24 cellular contexts compared by ENCODE assay signal in the genomic region with DNA sequence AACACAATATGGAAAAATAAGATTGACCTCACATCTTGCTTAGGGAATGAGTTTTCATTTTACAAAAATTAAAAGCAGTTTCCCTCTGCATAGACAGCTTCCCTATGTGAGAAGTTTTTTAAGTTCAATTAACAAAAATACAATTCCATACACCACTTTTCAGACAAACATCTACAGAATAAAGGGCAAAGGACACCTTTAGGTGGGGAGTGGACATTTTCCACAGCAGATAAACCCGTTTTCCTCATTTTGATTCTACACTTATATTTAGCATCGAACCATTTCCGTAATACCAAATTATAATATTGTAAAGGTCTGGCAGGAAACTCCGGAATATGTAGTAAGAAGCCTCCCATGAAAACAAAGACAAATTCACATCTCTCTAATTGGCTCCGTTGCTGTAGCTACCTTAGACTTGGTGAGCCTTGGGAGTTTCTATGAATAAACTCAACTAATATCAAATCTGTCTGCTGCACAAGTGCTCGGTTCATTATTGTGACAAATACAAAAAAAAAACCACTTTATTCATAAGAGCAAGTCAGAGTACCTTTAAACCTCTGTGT. TPM values are rescaled to one million over a fixed set of nuclear protein-coding genes. Genes with fewer than 3 reads are reported as not detected.
DNase-seq lines count a peak whose midpoint lies in the region; ATAC-seq and TF ChIP-seq lines count a peak whose summit lies in the region.
"Had no signal": no experiment of that assay in that cellular context is flagged by ENCODE, and none has a peak within 500 bp of the region (broad histone marks: within the 10 kb centered on the region; RNA-seq: fewer than 3 reads in every experiment).

No MANE protein-coding gene starts in this region.

- CTCF ChIA-PET in T-cell (lab: Charles Lee), result interaction anchor here (0.6 to 0.7 kb wide), 2 partner anchors 19 to 189 kb away, joined by 3 to 7 read pairs; no protein-coding TSS in a partner anchor

- no peak for DNase-seq in cardiac muscle cell (ENCODE audit: low read depth in 1 of 2, low spot score in 1 of 2)
- no peak for DNase-seq in cardiac septum (ENCODE audit: low spot score)
- no peak for DNase-seq in T-cell
- no peak for DNase-seq in glutamatergic neuron
- DNase-seq in AG20443 (ENCODE audit: low spot score), result no peak
- no peak for DNase-seq in NCI-H524 (lab: John Stamatoyannopoulos, UW)
- DNase-seq: ACHN; activated CD4-positive, alpha-beta T cell treated with anti-CD3 and anti-CD28 coated beads, Interleukin-2, amount 10 ng/mL, durations not matched to agents 24 days and 14 days; activated CD8-positive, alpha-beta memory T cell treated with anti-CD3 and anti-CD28 coated beads, Interleukin-2, amount 10 ng/mL, durations not matched to agents 7 days and 5 days; DMS153; GDM1; HFFc6; NCI-H1417; NCI-H2171 treated with DMSO at 0.1 percent for 48 hours; NCI-H82; OCI-M1; pancreas; Right ventricle myocardium superior had no signal

- no peak overlapping the region for H3K27ac ChIP-seq in cardiac muscle cell
- H3K27ac ChIP-seq: C4-2B, pancreas had no signal

- H3K36me3 Mint-ChIP-seq in T-cell, result no peaks in the 10 kb centered on the region
- no peaks in the 10 kb centered on the region for H3K36me3 Mint-ChIP-seq in glutamatergic neuron (ENCODE audit: unreplicated experiment)
- H3K36me3 Mint-ChIP-seq: activated CD8-positive, alpha-beta memory T cell treated with anti-CD3 and anti-CD28 coated beads, Interleukin-2, amount 10 ng/mL, durations not matched to agents 7 days and 5 days; stimulated activated memory B cell treated with anti-CD40 and anti-IgM and Interleukin-4, amounts not matched to agents 10 μg/mL and 1 μg/mL and 100 μg/mL, for 72 hours had no signal

- TF ChIP-seq CTCF in cardiac muscle cell (IDR thresholded peaks at IDR 0.05; ENCODE audit: low read depth, low read length), result no peak
- no peak for TF ChIP-seq CTCF in glutamatergic neuron (IDR thresholded peaks at IDR 0.05; ENCODE audit: partially characterized antibody, unreplicated experiment)

- H3K9me3 ChIP-seq in cardiac muscle cell (ENCODE audit: low read depth) (no peaks in the 10 kb centered on the region), neuron (ENCODE audit: low read length) (no peaks in the 10 kb centered on the region)
- H3K9me3 ChIP-seq: gastroesophageal sphincter, pancreas had no signal

- H3K4me3 Mint-ChIP-seq in T-cell (peak overlapping the region; percentile 65 to 80 (median 76)), glutamatergic neuron (ENCODE audit: unreplicated experiment) (peak overlapping the region; percentile 95)

- H3K27ac Mint-ChIP-seq in T-cell (no peak overlapping the region), glutamatergic neuron (ENCODE audit: unreplicated experiment) (no peak overlapping the region)
- H3K27ac Mint-ChIP-seq: activated CD4-positive, alpha-beta T cell treated with anti-CD3 and anti-CD28 coated beads, Interleukin-2, amount 10 ng/mL, durations not matched to agents 24 days and 14 days; activated CD8-positive, alpha-beta memory T cell treated with anti-CD3 and anti-CD28 coated beads, Interleukin-2, amount 10 ng/mL, durations not matched to agents 7 days and 5 days; HFFc6; stimulated activated memory B cell treated with anti-CD40 and anti-IgM and Interleukin-4, amounts not matched to agents 10 μg/mL and 1 μg/mL and 100 μg/mL, for 72 hours had no signal

- H3K9me3 Mint-ChIP-seq in T-cell, result no peaks in the 10 kb centered on the region
- peaks cover 7% of the 10 kb centered on the region for H3K9me3 Mint-ChIP-seq in glutamatergic neuron (ENCODE audit: unreplicated experiment)
- H3K9me3 Mint-ChIP-seq: activated CD4-positive, alpha-beta T cell treated with anti-CD3 and anti-CD28 coated beads, Interleukin-2, amount 10 ng/mL, durations not matched to agents 24 days and 14 days; HFFc6; stimulated activated memory B cell treated with anti-CD40 and anti-IgM and Interleukin-4, amounts not matched to agents 10 μg/mL and 1 μg/mL and 100 μg/mL, for 72 hours had no signal

- H3K36me3 ChIP-seq in cardiac muscle cell, result no peaks in the 10 kb centered on the region
- H3K36me3 ChIP-seq in neuron (ENCODE audit: insufficient read depth, low read length), result no peaks in the 10 kb centered on the region
- H3K36me3 ChIP-seq: gastroesophageal sphincter, pancreas had no signal

- POLR2A ChIA-PET in T-cell (lab: Charles Lee), result no interaction called here

- H3K4me1 ChIP-seq in cardiac muscle cell (ENCODE audit: low read depth), result peaks cover 20% of the 10 kb centered on the region
- peaks cover 10% of the 10 kb centered on the region for H3K4me1 ChIP-seq in neuron (ENCODE audit: insufficient read depth, low read length)

- ATAC-seq in T-cell (replicated peaks in 1 of 4) (no peak), HG02840 (IDR thresholded peaks at IDR 0.05; ENCODE audit: low FRiP score, unreplicated experiment) (no peak)
- ATAC-seq: activated CD8-positive, alpha-beta memory T cell treated with anti-CD3 and anti-CD28 coated beads, Interleukin-2, amount 10 ng/mL, durations not matched to agents 7 days and 5 days; esophagus mucosa; gastroesophageal sphincter; pancreas; stimulated activated memory B cell treated with anti-CD40 and anti-IgM and Interleukin-4, amounts not matched to agents 10 μg/mL and 1 μg/mL and 100 μg/mL, for 72 hours had no signal

- intact Hi-C loops in cardiac septum (cut with DNase I), result loop anchor here (5.0 kb wide), 2 partner anchors 43 to 147 kb away; a partner anchor contains a TSS

- no peaks in the 10 kb centered on the region for H3K27me3 ChIP-seq in cardiac muscle cell
- no peaks in the 10 kb centered on the region for H3K27me3 ChIP-seq in neuron (ENCODE audit: insufficient read depth, low read length)
- H3K27me3 ChIP-seq: gastroesophageal sphincter had no signal

- H3K4me1 Mint-ChIP-seq in T-cell (peaks cover 16 to 19% (median 18%) of the 10 kb centered on the region in 3 donors), glutamatergic neuron (ENCODE audit: low read depth, unreplicated experiment) (peaks cover 6% of the 10 kb centered on the region)

- H2AFZ ChIP-seq in neuron (ENCODE audit: low read depth, low read length), result no peak overlapping the region

- peak overlapping the region; percentile 98 for H3K4me3 ChIP-seq in cardiac muscle cell
- H3K4me3 ChIP-seq in neuron (ENCODE audit: low read length), result peak overlapping the region; percentile 72

- peaks cover 41 to 59% of the 10 kb centered on the region in 2 donors for H3K27me3 Mint-ChIP-seq in T-cell
- no peaks in the 10 kb centered on the region for H3K27me3 Mint-ChIP-seq in glutamatergic neuron (ENCODE audit: unreplicated experiment)

RNA-seq across cellular contexts. Expression of a gene that starts 1.7 kb away (rescaled TPM):
- 28.5 and 64.6 TPM in 2 replicates for total RNA-seq in cardiac muscle cell
- 48.6 and 78.1 TPM in 2 replicates for polyA plus RNA-seq in cardiac muscle cell
- total RNA-seq in cardiac septum, result 6.4 TPM
- total RNA-seq in T-cell, result not detected
- total RNA-seq in glutamatergic neuron (ENCODE audit: unreplicated experiment), result 57.1 TPM
- total RNA-seq: activated CD4-positive, alpha-beta T cell treated with anti-CD3 and anti-CD28 coated beads, Interleukin-2, amount 10 ng/mL, durations not matched to agents 24 days and 14 days; activated CD8-positive, alpha-beta memory T cell treated with anti-CD3 and anti-CD28 coated beads, Interleukin-2, amount 10 ng/mL, durations not matched to agents 7 days and 5 days had no signal

RNA-seq across cellular contexts. Expression of a gene that starts 49.6 kb away (rescaled TPM):
- total RNA-seq in cardiac muscle cell, result 90.8 and 101 TPM in 2 replicates
- 214 and 244 TPM in 2 replicates for polyA plus RNA-seq in cardiac muscle cell
- total RNA-seq in cardiac septum, result 68.5 TPM
- total RNA-seq in T-cell, result 10 to 100 TPM; 36.7 to 49.7 (median 42.3) TPM
- total RNA-seq in glutamatergic neuron (ENCODE audit: unreplicated experiment), result 120 TPM
